21 cellular contexts compared by ENCODE assay signal in the genomic region with DNA sequence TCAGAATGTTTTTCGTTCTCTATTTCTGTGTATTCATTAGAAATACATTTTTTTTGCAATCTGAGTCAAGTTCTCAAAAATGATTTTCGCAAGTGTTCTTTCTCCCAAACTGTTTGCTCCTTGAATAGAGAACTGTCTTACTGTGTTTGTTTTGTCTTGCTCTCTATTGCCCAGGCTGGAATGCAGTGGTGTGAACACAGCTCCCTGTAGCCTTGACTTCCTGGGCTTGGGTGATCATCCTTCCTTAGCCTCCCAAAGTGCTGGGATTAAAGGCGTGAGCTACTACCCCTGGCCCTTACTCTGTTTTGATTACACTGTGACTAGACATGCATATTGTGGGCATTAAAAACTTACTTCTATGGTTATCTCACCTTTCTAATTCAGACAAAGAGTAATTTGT. TPM values are rescaled to one million over a fixed set of nuclear protein-coding genes. Genes with fewer than 3 reads are reported as not detected.
A peak's percentile ranks its signal among the peaks of the same experiment; 100 is the strongest.
DNase-seq lines count a peak whose midpoint lies in the region; ATAC-seq and TF ChIP-seq lines count a peak whose summit lies in the region.
"Had no signal": no experiment of that assay in that cellular context is flagged by ENCODE, and none has a peak within 500 bp of the region (broad histone marks: within the 10 kb centered on the region; RNA-seq: fewer than 3 reads in every experiment).

No MANE protein-coding gene starts in this region.

- ATAC-seq in activated T-cell treated with anti-CD3 and anti-CD28 coated beads, Interleukin-2, amount 50 U/mL, for 72 hours (replicated peaks in 1 of 2) = no peak
- no peak for ATAC-seq in stimulated activated naive CD8-positive, alpha-beta T cell treated with anti-CD3 and anti-CD28 coated beads, Interleukin-15, amount 100 ng/mL, for 72 hours
- ATAC-seq: GM23338, Panc1 had no signal

- H3K9me3 Mint-ChIP-seq in activated T-cell treated with anti-CD3 and anti-CD28 coated beads, Interleukin-2, amount 50 U/mL, for 72 hours = no peaks in the 10 kb centered on the region
- H3K9me3 Mint-ChIP-seq in HFFc6 = no peaks in the 10 kb centered on the region
- H3K9me3 Mint-ChIP-seq in progenitor cell of endocrine pancreas (ENCODE audit: low read depth) = no peaks in the 10 kb centered on the region
- H3K9me3 Mint-ChIP-seq in stimulated activated naive CD8-positive, alpha-beta T cell treated with anti-CD3 and anti-CD28 coated beads, Interleukin-15, amount 100 ng/mL, for 72 hours = no peaks in the 10 kb centered on the region
- H3K9me3 Mint-ChIP-seq: CD8-positive, alpha-beta memory T cell; GM23338 had no signal

- no peaks in the 10 kb centered on the region for H3K4me1 Mint-ChIP-seq in activated T-cell treated with anti-CD3 and anti-CD28 coated beads, Interleukin-2, amount 50 U/mL, for 72 hours (ENCODE audit: low read depth)
- H3K4me1 Mint-ChIP-seq in HFFc6 (ENCODE audit: low read depth) (peaks cover 20% of the 10 kb centered on the region), progenitor cell of endocrine pancreas (ENCODE audit: low read depth) (no peaks in the 10 kb centered on the region)
- no peaks in the 10 kb centered on the region for H3K4me1 Mint-ChIP-seq in stimulated activated naive CD8-positive, alpha-beta T cell treated with anti-CD3 and anti-CD28 coated beads, Interleukin-15, amount 100 ng/mL, for 72 hours
- H3K4me1 Mint-ChIP-seq: GM23338 had no signal

- peak overlapping the region; percentile 27 for H3K27ac Mint-ChIP-seq in activated T-cell treated with anti-CD3 and anti-CD28 coated beads, Interleukin-2, amount 50 U/mL, for 72 hours
- H3K27ac Mint-ChIP-seq in HFFc6 = peak overlapping the region; percentile 46; the same call in 1 of the 2 replicates
- H3K27ac Mint-ChIP-seq in progenitor cell of endocrine pancreas = peak overlapping the region; percentile 87
- peak overlapping the region in 1 of 2 donors; percentile 45 for H3K27ac Mint-ChIP-seq in stimulated activated naive CD8-positive, alpha-beta T cell treated with anti-CD3 and anti-CD28 coated beads, Interleukin-15, amount 100 ng/mL, for 72 hours
- H3K27ac Mint-ChIP-seq: GM23338 had no signal

- H3K27me3 Mint-ChIP-seq in activated T-cell treated with anti-CD3 and anti-CD28 coated beads, Interleukin-2, amount 50 U/mL, for 72 hours (ENCODE audit: low read depth) = no peaks in the 10 kb centered on the region
- H3K27me3 Mint-ChIP-seq in HFFc6 (ENCODE audit: insufficient read depth) (no peaks in the 10 kb centered on the region; the same call in 1 of the 2 replicates), progenitor cell of endocrine pancreas (no peaks in the 10 kb centered on the region)
- H3K27me3 Mint-ChIP-seq in stimulated activated naive CD8-positive, alpha-beta T cell treated with anti-CD3 and anti-CD28 coated beads, Interleukin-15, amount 100 ng/mL, for 72 hours = no peaks in the 10 kb centered on the region
- H3K27me3 Mint-ChIP-seq: CD8-positive, alpha-beta memory T cell had no signal

- TF ChIP-seq CTCF in HFFc6 (IDR thresholded peaks at IDR 0.05) = no peak
- TF ChIP-seq CTCF in choroid plexus epithelial cell (conservative IDR thresholded peaks at IDR 0.05; ENCODE audit: low read depth, low read length) = no peak
- no peak for TF ChIP-seq CTCF in progenitor cell of endocrine pancreas (IDR thresholded peaks at IDR 0.05; ENCODE audit: unreplicated experiment)

- H3K36me3 Mint-ChIP-seq in activated T-cell treated with anti-CD3 and anti-CD28 coated beads, Interleukin-2, amount 50 U/mL, for 72 hours (ENCODE audit: insufficient read depth in 2 of 2) = peaks cover 10 to 35% of the 10 kb centered on the region in 2 donors
- H3K36me3 Mint-ChIP-seq in HFFc6 (ENCODE audit: low read depth) (peaks cover 38% of the 10 kb centered on the region), progenitor cell of endocrine pancreas (ENCODE audit: insufficient read depth) (peaks cover 37% of the 10 kb centered on the region)

- no peak overlapping the region for H3K4me3 Mint-ChIP-seq in activated T-cell treated with anti-CD3 and anti-CD28 coated beads, Interleukin-2, amount 50 U/mL, for 72 hours
- no peak overlapping the region for H3K4me3 Mint-ChIP-seq in HFFc6
- H3K4me3 Mint-ChIP-seq in progenitor cell of endocrine pancreas (ENCODE audit: low read depth) = no peak overlapping the region
- no peak overlapping the region for H3K4me3 Mint-ChIP-seq in stimulated activated naive CD8-positive, alpha-beta T cell treated with anti-CD3 and anti-CD28 coated beads, Interleukin-15, amount 100 ng/mL, for 72 hours
- H3K4me3 Mint-ChIP-seq: CD8-positive, alpha-beta memory T cell; GM23338 had no signal

- no peak overlapping the region for H3K4me3 ChIP-seq in choroid plexus epithelial cell (ENCODE audit: low read depth, low read length)
- H3K4me3 ChIP-seq: GM23338, HAP-1 had no signal

- no peak for DNase-seq in activated T-cell treated with anti-CD3 and anti-CD28 coated beads, Interleukin-2, amount 50 U/mL, for 72 hours
- DNase-seq in activated T-cell treated with anti-CD3 and anti-CD28 coated beads, Interleukin-2, amount 50 U/mL, for 1 hour = no peak
- DNase-seq in HFFc6 = no peak
- peak; percentile 26 for DNase-seq in choroid plexus epithelial cell (ENCODE audit: low read depth)
- DNase-seq in progenitor cell of endocrine pancreas (ENCODE audit: low spot score, unreplicated experiment) = no peak
- no peak for DNase-seq in stimulated activated naive CD8-positive, alpha-beta T cell treated with anti-CD3 and anti-CD28 coated beads, Interleukin-15, amount 100 ng/mL, for 72 hours
- DNase-seq in OCI-M1 (lab: John Stamatoyannopoulos, UW) = no peak
- DNase-seq: AML-193; C1 segment of cervical spinal cord; Calu3; CD8-positive, alpha-beta memory T cell; DMS153; NCI-H1105 treated with DMSO at 0.1 percent for 48 hours; NCI-H2029 treated with DMSO at 0.1 percent for 48 hours; NCI-H226; NCI-H510A treated with DMSO at 0.1 percent for 48 hours; NCI-H748 treated with DMSO at 0.1 percent for 48 hours; SIG-M5 had no signal

RNA-seq across cellular contexts. Expression of a gene that starts 56.7 kb away (rescaled TPM):
- 100 to 1,000 TPM; 178 to 217 TPM for total RNA-seq in activated T-cell treated with anti-CD3 and anti-CD28 coated beads, Interleukin-2, amount 50 U/mL, for 72 hours
- total RNA-seq in HFFc6 (2021; fragmentation: NEBNext Ultra II Directional; extraction: Animal tissue kit (Norgen Biotek cat#: 25700)) = 10 to 100 TPM; 55.1 to 74.4 (median 66.1) TPM
- 90.9 and 94.7 TPM in 2 replicates for total RNA-seq in progenitor cell of endocrine pancreas
